In genomic region chr4:184653650-184654049, GRCh38 we compare ENCODE assay signal across 17 cellular contexts. TPM values are rescaled to one million over a fixed set of nuclear protein-coding genes. Genes with fewer than 3 reads are reported as not detected.
A peak's percentile ranks its signal among the peaks of the same experiment; 100 is the strongest.
DNase-seq lines count a peak whose midpoint lies in the region; TF ChIP-seq lines count a peak whose summit lies in the region.
"Had no signal": no experiment of that assay in that cellular context is flagged by ENCODE, and none has a peak within 500 bp of the region (broad histone marks: within the 10 kb centered on the region; RNA-seq: fewer than 3 reads in every experiment).

No MANE protein-coding gene starts in this region.

- H3K4me3 ChIP-seq in choroid plexus epithelial cell (ENCODE audit: low read depth, low read length), result no peak overlapping the region
- no peak overlapping the region for H3K4me3 ChIP-seq in trophoblast cell (ENCODE audit: low read depth, low read length)
- H3K4me3 ChIP-seq: body of pancreas, ovary had no signal

- peaks cover 10% of the 10 kb centered on the region for H3K79me1 ChIP-seq in trophoblast cell (ENCODE audit: low read length)

- H3K4ac ChIP-seq in trophoblast cell (ENCODE audit: low read depth, low read length), result no peak overlapping the region

- peaks cover 10% of the 10 kb centered on the region for H3K79me2 ChIP-seq in trophoblast cell (ENCODE audit: control insufficient read depth, insufficient read depth, low read length, poor library complexity)

- H2BK5ac ChIP-seq in trophoblast cell (ENCODE audit: low read depth, low read length, poor library complexity), result no peak overlapping the region

- H3K27ac ChIP-seq in trophoblast cell (ENCODE audit: low read depth, low read length), result no peak overlapping the region
- H3K27ac ChIP-seq: body of pancreas, C4-2B, foreskin keratinocyte, ovary had no signal

- DNase-seq in DMS 273 treated with DMSO at 0.1 percent for 48 hours (lab: John Stamatoyannopoulos, UW) (peak; percentile 32), LHCN-M2 (ENCODE audit: low read depth) (peak; percentile 98), choroid plexus epithelial cell (ENCODE audit: low read depth) (peak; percentile 78), trophoblast cell (peak; percentile 70 to 94), inferior parietal cortex (ENCODE audit: extremely low spot score) (no peak), NCI-H187 (lab: John Stamatoyannopoulos, UW) (no peak), GM19240 (ENCODE audit: insufficient read length, low spot score) (no peak), HuH-7.5 (ENCODE audit: low spot score) (no peak)
- DNase-seq: activated CD8-positive, alpha-beta T cell treated with anti-CD3 and anti-CD28 coated beads, Interleukin-2, amount 10 ng/mL, durations not matched to agents 7 days and 5 days; activated effector memory CD4-positive, alpha-beta T cell treated with Interleukin-2 at 50 U/mL for 16 hours; body of pancreas; NCI-H1092 treated with DMSO at 0.1 percent for 48 hours; NCI-H446; ovary; stimulated activated CD4-positive, alpha-beta T cell treated with anti-CD3 and anti-CD28 coated beads, Interleukin-15, amount 100 ng/mL, for 24 hours had no signal

- no peak overlapping the region for H4K91ac ChIP-seq in trophoblast cell (ENCODE audit: low read depth, low read length)

- no peak overlapping the region for H3K18ac ChIP-seq in trophoblast cell (ENCODE audit: low read length)

- no peak overlapping the region for H2BK12ac ChIP-seq in trophoblast cell (ENCODE audit: low read length)

- no peak overlapping the region for H4K8ac ChIP-seq in trophoblast cell (ENCODE audit: low read depth, low read length)

- no peak overlapping the region for H4K12ac ChIP-seq in trophoblast cell (ENCODE audit: low read depth, low read length)

- peaks cover 5 to 7% of the 10 kb centered on the region in 2 experiments for H3K4me1 ChIP-seq in trophoblast cell (ENCODE audit: control insufficient read depth in 1 of 2, insufficient read depth in 2 of 2, low read length in 2 of 2)
- H3K4me1 ChIP-seq: foreskin keratinocyte had no signal

- no peaks in the 10 kb centered on the region for H3K27me3 ChIP-seq in trophoblast cell (ENCODE audit: insufficient read depth, low read length)
- H3K27me3 ChIP-seq: body of pancreas, foreskin keratinocyte, ovary had no signal

- H3K36me3 ChIP-seq in trophoblast cell (ENCODE audit: control insufficient read depth in 1 of 2, insufficient read depth in 2 of 2, low read length in 2 of 2), result peaks cover 2 to 3% of the 10 kb centered on the region in 2 experiments
- H3K36me3 ChIP-seq: ovary had no signal

- no peaks in the 10 kb centered on the region for H3K9me3 ChIP-seq in trophoblast cell (ENCODE audit: insufficient read depth, low read depth, low read length)
- H3K9me3 ChIP-seq: body of pancreas, ovary had no signal

- H3K4me2 ChIP-seq in trophoblast cell (ENCODE audit: low read length), result no peak overlapping the region

- no peak overlapping the region for H3K14ac ChIP-seq in trophoblast cell (ENCODE audit: low read length)

- H3K9ac ChIP-seq in trophoblast cell (ENCODE audit: low read length), result no peak overlapping the region

- TF ChIP-seq CTCF in choroid plexus epithelial cell (conservative IDR thresholded peaks at IDR 0.05; ENCODE audit: low read depth, low read length), result no peak

- no CpG with 5 or more reads among the region's 2 CpGs for whole genome bisulfite sequencing in trophoblast cell (ENCODE audit: extremely low coverage, insufficient coverage, insufficient read length)

- no peak overlapping the region for H2AK5ac ChIP-seq in trophoblast cell (ENCODE audit: low read length)

- H3K23ac ChIP-seq in trophoblast cell (ENCODE audit: low read length), result no peak overlapping the region

- no peak overlapping the region for H2AFZ ChIP-seq in trophoblast cell (ENCODE audit: insufficient read depth, low read length, poor library complexity)

- no peak overlapping the region for H2BK120ac ChIP-seq in trophoblast cell (ENCODE audit: insufficient read depth, low read length, poor library complexity)

RNA-seq across cellular contexts. Expression of gene PRIMPOL, which starts 4.1 kb away (rescaled TPM):
- total RNA-seq in LHCN-M2 (2014; rRNA removed), result 20.6 and 29.0 TPM in 2 replicates
- polyA plus RNA-seq in LHCN-M2 (2012), result 5.7 TPM
- polyA plus RNA-seq in trophoblast cell (2013), result 6.9 and 7.4 TPM in 2 replicates

RNA-seq across cellular contexts. Expression of gene CASP3, which starts 4.4 kb away (rescaled TPM):
- 50.2 and 52.2 TPM in 2 replicates for total RNA-seq in LHCN-M2 (2014; rRNA removed)
- polyA plus RNA-seq in LHCN-M2 (2012), result 14.1 TPM
- 17.1 and 17.5 TPM in 2 replicates for polyA plus RNA-seq in trophoblast cell (2013)

Comparison
In these comparisons a context has a peak if more than half of its experiments do, and no peak if none do; other contexts are left out.
1. DNase-seq: peak in DMS 273 treated with DMSO at 0.1 percent for 48 hours (single experiment), LHCN-M2 (single experiment), choroid plexus epithelial cell (single experiment) and trophoblast cell (2 of 2); none in inferior parietal cortex (single experiment), NCI-H187 (0 of 2), GM19240 (single experiment) and HuH-7.5 (single experiment).